Comparison of ENCODE assay signal across 12 cellular contexts in genomic region chr7:29723599-29723998, GRCh38.
A peak's percentile ranks its signal among the peaks of the same experiment; 100 is the strongest.
DNase-seq lines count a peak whose midpoint lies in the region; ATAC-seq and TF ChIP-seq lines count a peak whose summit lies in the region.
"Had no signal": no experiment of that assay in that cellular context is flagged by ENCODE, and none has a peak within 500 bp of the region (broad histone marks: within the 10 kb centered on the region; RNA-seq: fewer than 3 reads in every experiment).

No MANE protein-coding gene starts in this region.

- no peaks in the 10 kb centered on the region for H3K36me3 ChIP-seq in SJSA1

- TF ChIP-seq CTCF in GM12865 (IDR thresholded peaks at IDR 0.05; ENCODE audit: insufficient read depth, low read depth, low read length, missing control alignments) (no peak), omental fat pad (IDR thresholded peaks at IDR 0.05) (no peak)

- peak; percentile 3 for DNase-seq in GM12865 (ENCODE audit: low read depth)
- peak in 1 of 2 experiments; percentile 53 for DNase-seq in SJSA1 (ENCODE audit: low read depth in 1 of 2, low spot score in 2 of 2)
- peak; percentile 50 for DNase-seq in fibroblast of peridontal ligament (ENCODE audit: extremely low read depth)
- no peak for DNase-seq in omental fat pad (ENCODE audit: low spot score)
- DNase-seq in COLO668 (lab: John Stamatoyannopoulos, UW; ENCODE audit: unreplicated experiment): no peak
- DNase-seq in NCI-H748 (lab: John Stamatoyannopoulos, UW; ENCODE audit: unreplicated experiment): no peak
- DNase-seq: activated CD4-positive, alpha-beta T cell treated with anti-CD3 and anti-CD28 coated beads for 4 hours; activated T-cell treated with anti-CD3 and anti-CD28 coated beads, Interleukin-2, amount 50 U/mL, for 72 hours; C1 segment of cervical spinal cord; NCI-H1930 had no signal

- peaks cover 13% of the 10 kb centered on the region for H3K4me1 ChIP-seq in SJSA1 (replicated peaks)

- H3K27ac ChIP-seq in SJSA1: peak overlapping the region; percentile 41

- ATAC-seq in omental fat pad (ENCODE audit: low FRiP score) (peak; percentile 14), GM19452 (IDR thresholded peaks at IDR 0.05; ENCODE audit: unreplicated experiment) (no peak), GM21737 (IDR thresholded peaks at IDR 0.05; ENCODE audit: unreplicated experiment) (no peak)
- ATAC-seq: activated T-cell treated with anti-CD3 and anti-CD28 coated beads, Interleukin-2, amount 50 U/mL, for 72 hours had no signal

- no peak overlapping the region for H3K4me3 ChIP-seq in GM12865 (ENCODE audit: low read depth, low read length)
- H3K4me3 ChIP-seq in SJSA1: no peak overlapping the region

- H3K9me3 ChIP-seq in SJSA1 (replicated peaks): no peaks in the 10 kb centered on the region

- H3K27me3 ChIP-seq in SJSA1 (replicated peaks): no peaks in the 10 kb centered on the region

Comparison
In these comparisons a context has a peak if more than half of its experiments do, and no peak if none do; other contexts are left out.
1. DNase-seq: peak in GM12865 (single experiment) and fibroblast of peridontal ligament (single experiment); none in omental fat pad (single experiment), COLO668 (single experiment) and NCI-H748 (single experiment).